Comparison of ENCODE assay signal across 11 cellular contexts in the genomic region with DNA sequence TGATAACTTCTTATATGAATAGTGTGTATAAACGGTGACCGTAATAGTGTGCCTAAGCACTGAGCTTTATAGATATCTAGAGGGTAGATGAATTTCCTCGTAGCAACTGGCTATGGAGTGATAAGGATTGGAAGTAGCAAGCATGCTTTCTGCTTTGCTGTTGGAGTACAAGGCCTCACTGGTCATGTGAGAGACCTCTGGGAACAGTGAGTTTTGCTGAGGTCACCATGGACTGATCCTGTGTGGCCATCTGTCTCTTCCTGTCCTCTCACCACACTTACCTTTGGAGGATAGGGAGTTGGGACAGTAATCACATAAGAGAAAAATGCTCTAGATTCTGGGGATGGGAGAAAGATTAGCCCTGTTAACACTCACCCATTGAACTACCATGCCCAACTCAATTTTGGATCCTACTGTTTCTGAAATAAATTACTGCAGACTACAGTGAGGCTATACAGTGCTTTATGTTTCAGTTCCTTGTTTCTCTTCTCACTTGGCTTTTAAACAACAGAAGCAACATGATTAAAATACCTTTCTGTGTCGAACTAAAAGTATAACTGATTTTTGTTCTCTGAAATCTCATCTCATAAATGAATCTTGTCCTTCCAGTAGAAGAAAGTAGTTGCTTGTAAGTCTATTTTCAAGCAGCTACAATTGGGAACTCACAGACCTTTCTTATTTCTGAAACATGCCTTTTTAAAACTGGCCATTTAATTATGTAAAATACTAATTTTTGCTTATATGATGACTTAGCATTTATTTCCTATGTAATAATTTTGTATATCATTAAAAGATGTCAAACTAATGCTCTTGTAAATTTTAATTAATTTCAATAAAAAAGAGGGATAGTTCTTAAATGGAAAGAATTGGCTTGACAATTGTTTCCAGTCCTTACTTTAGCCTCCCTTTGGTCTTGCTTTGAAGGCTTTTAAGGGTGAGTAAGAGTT. TPM values are rescaled to one million over a fixed set of nuclear protein-coding genes. Genes with fewer than 3 reads are reported as not detected.
DNase-seq lines count a peak whose midpoint lies in the region; ATAC-seq and TF ChIP-seq lines count a peak whose summit lies in the region.
"Had no signal": no experiment of that assay in that cellular context is flagged by ENCODE, and none has a peak within 500 bp of the region (broad histone marks: within the 10 kb centered on the region; RNA-seq: fewer than 3 reads in every experiment).

No MANE protein-coding gene starts in this region.

- peaks cover 0 to 3% of the 10 kb centered on the region in 2 donors for H3K4me1 ChIP-seq in breast epithelium

- H3K9me3 ChIP-seq in breast epithelium, result no peaks in the 10 kb centered on the region

- H3K27me3 Mint-ChIP-seq in HFFc6 (ENCODE audit: insufficient read depth), result no peaks in the 10 kb centered on the region; the same call in 1 of the 2 replicates

- ATAC-seq in GM18502 (IDR thresholded peaks at IDR 0.05; ENCODE audit: poor library complexity, unreplicated experiment) (peak; percentile 92), GM21381 (IDR thresholded peaks at IDR 0.05; ENCODE audit: unreplicated experiment) (peak; percentile 77), HG03139 (IDR thresholded peaks at IDR 0.05; ENCODE audit: unreplicated experiment) (peak; percentile 75)
- ATAC-seq: stimulated activated naive CD8-positive, alpha-beta T cell treated with anti-CD3 and anti-CD28 coated beads, Interleukin-15, Interleukin-2, amounts not matched to agents 100 U/mL and 50 U/mL, for 24 hours had no signal

- H3K4me1 Mint-ChIP-seq in HFFc6 (ENCODE audit: low read depth), result no peaks in the 10 kb centered on the region

- peak; percentile 33 for DNase-seq in germinal center (ENCODE audit: low spot score)
- no peak for DNase-seq in breast epithelium (ENCODE audit: low spot score in 2 of 2)
- DNase-seq in NCI-H526 (lab: John Stamatoyannopoulos, UW), result no peak
- no peak for DNase-seq in HFFc6
- DNase-seq in AG20443 (ENCODE audit: low spot score), result no peak
- DNase-seq: stimulated activated naive CD8-positive, alpha-beta T cell treated with anti-CD3 and anti-CD28 coated beads, Interleukin-15, Interleukin-2, amounts not matched to agents 100 U/mL and 50 U/mL, for 24 hours had no signal

- H3K27ac ChIP-seq in breast epithelium, result no peak overlapping the region
- H3K27ac ChIP-seq: hepatocyte had no signal

- TF ChIP-seq POLR2A in breast epithelium (IDR thresholded peaks at IDR 0.05), result no peak

- intact Hi-C loops in breast epithelium (cut with DNase I; ENCODE audit: low total_unique reads), result no loop called here

- peaks cover 25% of the 10 kb centered on the region; the same call in 1 of the 2 replicates for H3K36me3 Mint-ChIP-seq in HFFc6 (ENCODE audit: low read depth)

- H3K36me3 ChIP-seq in breast epithelium, result no peaks in the 10 kb centered on the region

- H3K27me3 ChIP-seq in breast epithelium, result no peaks in the 10 kb centered on the region
- H3K27me3 ChIP-seq: hepatocyte had no signal

- TF ChIP-seq CTCF in breast epithelium (IDR thresholded peaks at IDR 0.05) (no peak), HFFc6 (IDR thresholded peaks at IDR 0.05) (no peak)

- no peaks in the 10 kb centered on the region for H3K9me3 Mint-ChIP-seq in HFFc6
- H3K9me3 Mint-ChIP-seq: brain had no signal

- H3K4me3 ChIP-seq in breast epithelium, result no peak overlapping the region
- H3K4me3 ChIP-seq: hepatocyte had no signal

- no peak overlapping the region for H3K4me3 Mint-ChIP-seq in HFFc6
- H3K4me3 Mint-ChIP-seq: brain had no signal

- no peak overlapping the region for H3K27ac Mint-ChIP-seq in HFFc6

RNA-seq across cellular contexts. Expression of gene TMX1, which starts 8.3 kb away (rescaled TPM):
- 10 to 100 TPM; 31.5 to 44.1 (median 41.8) TPM for total RNA-seq in breast epithelium
- total RNA-seq in HFFc6 (2021; fragmentation: NEBNext Ultra II Directional; extraction: Animal tissue kit (Norgen Biotek cat#: 25700)), result 10 to 100 TPM; 38.3 to 48.3 (median 46.0) TPM
